Comparison of ENCODE assay signal across 24 cellular contexts in genomic region chr18:74788657-74789056, GRCh38.
"Had no signal": no experiment of that assay in that cellular context is flagged by ENCODE, and none has a peak within 500 bp of the region (broad histone marks: within the 10 kb centered on the region; RNA-seq: fewer than 3 reads in every experiment).

No MANE protein-coding gene starts in this region.

- H3K4me3 ChIP-seq: left lung, lower lobe of right lung, right atrium auricular region, right lobe of liver, stomach, testis, thyroid gland, transverse colon, upper lobe of left lung, vagina had no signal

- H3K36me3 ChIP-seq: left lung, lower lobe of right lung, right atrium auricular region, thyroid gland, transverse colon, upper lobe of left lung, vagina had no signal

- ATAC-seq: left colon; naive thymus-derived CD8-positive, alpha-beta T cell; right lobe of liver; stimulated activated naive B cell treated with anti-CD40 and anti-IgM and Interleukin-4, amounts not matched to agents 10 μg/mL and 1 μg/mL and 100 μg/mL, for 72 hours; stimulated activated naive CD8-positive, alpha-beta T cell treated with anti-CD3 and anti-CD28 coated beads, Interleukin-15, Interleukin-2, amounts not matched to agents 100 U/mL and 50 U/mL, for 24 hours had no signal

- H3K27me3 ChIP-seq: left lung, neutrophil, right atrium auricular region, right lobe of liver, stomach, testis, thyroid gland, transverse colon, upper lobe of left lung, vagina had no signal

- DNase-seq: hippocampal formation; left colon; left lung; lower lobe of right lung; mammary epithelial cell; mesenchymal stem cell; naive thymus-derived CD8-positive, alpha-beta T cell; occipital lobe; right lobe of liver; stimulated activated CD4-positive, alpha-beta T cell treated with anti-CD3 and anti-CD28 coated beads, Interleukin-12 subunit alpha, Interleukin-12 subunit beta, amount 100 ng/mL, for 4 hours; stimulated activated CD4-positive, alpha-beta T cell treated with anti-CD3 and anti-CD28 coated beads, Interleukin-15, amount 100 ng/mL, for 24 hours; stimulated activated CD4-positive, alpha-beta T cell treated with anti-CD3 and anti-CD28 coated beads, Interleukin-2, amount 100 ng/mL, for 24 hours; stimulated activated CD4-positive, alpha-beta T cell treated with anti-CD3 and anti-CD28 coated beads, Interleukin-4, amount 100 ng/mL, for 1 hour; stimulated activated naive B cell treated with anti-CD40 and anti-IgM and Interleukin-4, amounts not matched to agents 10 μg/mL and 1 μg/mL and 100 μg/mL, for 72 hours; stimulated activated naive CD8-positive, alpha-beta T cell treated with anti-CD3 and anti-CD28 coated beads, Interleukin-15, Interleukin-2, amounts not matched to agents 100 U/mL and 50 U/mL, for 24 hours; stomach; testis; transverse colon; upper lobe of left lung had no signal

- H3K9me3 ChIP-seq: left lung, lower lobe of right lung, neutrophil, right atrium auricular region, right lobe of liver, stomach, testis, thyroid gland, transverse colon, upper lobe of left lung, vagina had no signal

- H3K4me1 ChIP-seq: left lung, lower lobe of right lung, right atrium auricular region, right lobe of liver, stomach, testis, upper lobe of left lung, vagina had no signal

- FAIRE-seq: keratinocyte had no signal

- H3K27ac ChIP-seq: left lung, lower lobe of right lung, neutrophil, right atrium auricular region, right lobe of liver, stomach, testis, thyroid gland, transverse colon, upper lobe of left lung, vagina had no signal
